In genomic region chr15:68228143-68228970, GRCh38 we compare ENCODE assay signal across 8 cellular contexts. TPM values are rescaled to one million over a fixed set of nuclear protein-coding genes. Genes with fewer than 3 reads are reported as not detected.
DNase-seq lines count a peak whose midpoint lies in the region; TF ChIP-seq lines count a peak whose summit lies in the region.

No MANE protein-coding gene starts in this region.

- CTCF ChIA-PET in BJ (lab: Yijun Ruan, JAX), result no interaction called here
- CTCF ChIA-PET in HEK293T (lab: Yijun Ruan, JAX), result interaction anchor here (0.6 kb wide), 1 partner anchor 200 kb away, joined by 3 read pairs; no protein-coding TSS in a partner anchor
- CTCF ChIA-PET in activated CD4-positive, alpha-beta memory T cell treated with anti-CD3 and anti-CD28 coated beads, Interleukin-2, amount 10 ng/mL, durations not matched to agents 7 days and 5 days (lab: Charles Lee), result interaction anchor here (1.0 kb wide), 1 partner anchor 49 kb away, joined by 4 read pairs; the partner anchor contains the start of gene FEM1B

- peak overlapping the region; percentile 74 to 85 (median 82) for H3K9ac ChIP-seq in skeletal muscle tissue (ENCODE audit: low read depth in 1 of 3, low read length in 3 of 3)

- WGBS in hepatocyte (ENCODE audit: low lambda C conversion rate, missing lambda C conversion rate), result 34% methylated on average over 25 of the region's 25 CpGs

- H3K9me3 Mint-ChIP-seq in activated CD4-positive, alpha-beta memory T cell treated with anti-CD3 and anti-CD28 coated beads, Interleukin-2, amount 10 ng/mL, durations not matched to agents 7 days and 5 days, result no peaks in the 10 kb centered on the region

- no peaks in the 10 kb centered on the region for H3K27me3 Mint-ChIP-seq in activated CD4-positive, alpha-beta memory T cell treated with anti-CD3 and anti-CD28 coated beads, Interleukin-2, amount 10 ng/mL, durations not matched to agents 7 days and 5 days

- H3K27ac ChIP-seq in hepatocyte, result peak overlapping the region; percentile 97
- H3K27ac ChIP-seq in skeletal muscle tissue (ENCODE audit: low read depth, low read length), result peak overlapping the region; percentile 70

- TF ChIP-seq CTCF in BJ (IDR thresholded peaks at IDR 0.05; ENCODE audit: insufficient read depth, low read depth, low read length), result no peak
- TF ChIP-seq CTCF in hepatocyte (IDR thresholded peaks at IDR 0.05; ENCODE audit: poor library complexity), result no peak

- H3K9me2 ChIP-seq in hepatocyte (replicated peaks; ENCODE audit: insufficient read depth), result no peaks in the 10 kb centered on the region

- H3K4me1 Mint-ChIP-seq in activated CD4-positive, alpha-beta memory T cell treated with anti-CD3 and anti-CD28 coated beads, Interleukin-2, amount 10 ng/mL, durations not matched to agents 7 days and 5 days, result peaks cover 41% of the 10 kb centered on the region

- H3K4me3 ChIP-seq in BJ (ENCODE audit: low read depth, low read length) (peak overlapping the region; percentile 82), hepatocyte (peak overlapping the region; percentile 97), skeletal muscle tissue (ENCODE audit: low read length in 3 of 3) (peak overlapping the region; percentile 75 to 85 (median 82))

- H3K4me2 ChIP-seq in hepatocyte, result peak overlapping the region; percentile 81

- H3K27ac Mint-ChIP-seq in activated CD4-positive, alpha-beta memory T cell treated with anti-CD3 and anti-CD28 coated beads, Interleukin-2, amount 10 ng/mL, durations not matched to agents 7 days and 5 days, result peak overlapping the region; percentile 74

- no peaks in the 10 kb centered on the region for H3K36me3 ChIP-seq in BJ (ENCODE audit: control insufficient read depth, insufficient read depth, low read length)
- no peaks in the 10 kb centered on the region for H3K36me3 ChIP-seq in hepatocyte (replicated peaks; ENCODE audit: insufficient read depth, low read depth)
- H3K36me3 ChIP-seq in skeletal muscle tissue (ENCODE audit: control insufficient read depth in 3 of 3, insufficient read depth in 3 of 3, low read length in 3 of 3), result no peaks in the 10 kb centered on the region

- H3K27me3 ChIP-seq in BJ (ENCODE audit: control insufficient read depth, insufficient read depth, low read length) (no peaks in the 10 kb centered on the region), hepatocyte (no peaks in the 10 kb centered on the region), skeletal muscle tissue (ENCODE audit: control insufficient read depth in 3 of 3, insufficient read depth in 3 of 3, low read length in 3 of 3) (no peaks in the 10 kb centered on the region)

- POLR2A ChIA-PET in BJ (lab: Charles Lee), result interaction anchor here (0.6 kb wide), 1 partner anchor 33 kb away, joined by 8 read pairs; no protein-coding TSS in a partner anchor
- POLR2A ChIA-PET in HEK293T (lab: Yijun Ruan, JAX), result interaction anchor here (0.9 to 3.2 kb wide), 9 partner anchors 10 to 388 kb away, joined by 3 to 14 read pairs (median 4); partner anchors contain the start of gene FEM1B
- POLR2A ChIA-PET in activated CD4-positive, alpha-beta memory T cell treated with anti-CD3 and anti-CD28 coated beads, Interleukin-2, amount 10 ng/mL, durations not matched to agents 7 days and 5 days (lab: Charles Lee), result interaction anchor here (1.2 to 5.4 kb wide), 8 partner anchors 10 to 388 kb away, joined by 3 to 95 read pairs (median 10); partner anchors contain the start of genes FEM1B and PIAS1

- DNase-seq in BJ (ENCODE audit: low read depth), result no peak
- DNase-seq in HEK293T (ENCODE audit: extremely low spot score), result peak; percentile 17
- no peak for DNase-seq in activated CD4-positive, alpha-beta memory T cell treated with anti-CD3 and anti-CD28 coated beads, Interleukin-2, amount 10 ng/mL, durations not matched to agents 7 days and 5 days
- no peak for DNase-seq in hepatocyte (ENCODE audit: low spot score)
- no peak for DNase-seq in occipital lobe (lab: John Stamatoyannopoulos, UW)
- no peak for DNase-seq in germinal center (ENCODE audit: low spot score)
- DNase-seq in HuH-7.5 (ENCODE audit: low spot score), result no peak

- H3K9me3 ChIP-seq in hepatocyte (ENCODE audit: low read depth) (no peaks in the 10 kb centered on the region), skeletal muscle tissue (ENCODE audit: control insufficient read depth in 3 of 3, low read length in 3 of 3) (no peaks in the 10 kb centered on the region)

- peaks cover 12% of the 10 kb centered on the region for H4K20me1 ChIP-seq in hepatocyte (ENCODE audit: insufficient read depth, poor library complexity, severe bottlenecking)

- H3K36me3 Mint-ChIP-seq in activated CD4-positive, alpha-beta memory T cell treated with anti-CD3 and anti-CD28 coated beads, Interleukin-2, amount 10 ng/mL, durations not matched to agents 7 days and 5 days (ENCODE audit: low read depth), result peaks cover 15% of the 10 kb centered on the region

- H2AFZ ChIP-seq in hepatocyte, result peak overlapping the region; percentile 85

- H3K79me2 ChIP-seq in hepatocyte, result peaks cover 56% of the 10 kb centered on the region

- H3K4me1 ChIP-seq in hepatocyte (ENCODE audit: insufficient read depth) (peaks cover 40% of the 10 kb centered on the region), skeletal muscle tissue (ENCODE audit: control insufficient read depth in 3 of 3, insufficient read depth in 3 of 3, low read length in 3 of 3) (peaks cover 18 to 20% (median 19%) of the 10 kb centered on the region in 3 donors)

- H3K4me3 Mint-ChIP-seq in activated CD4-positive, alpha-beta memory T cell treated with anti-CD3 and anti-CD28 coated beads, Interleukin-2, amount 10 ng/mL, durations not matched to agents 7 days and 5 days, result peak overlapping the region; percentile 93

TF ChIP-seq in HEK293T, 16 proteins besides CTCF, POLR2A, EP300 and RAD21:
- TF ChIP-seq HDGF (IDR thresholded peaks at IDR 0.05; ENCODE audit: borderline replicate concordance), result peak; percentile 78; the same call in 1 of the 2 replicates
- TF ChIP-seq ZNF384 (IDR thresholded peaks at IDR 0.05), result no peak
- TF ChIP-seq TARDBP (IDR thresholded peaks at IDR 0.05), result no peak
TF ChIP-seq in HEK293T: peak in this region for 1.

RNA-seq across cellular contexts. Expression of gene CLN6, which starts 1.2 kb away (rescaled TPM):
- polyA plus RNA-seq in BJ (2011; rRNA removed) (22.1 and 25.4 TPM in 2 replicates), hepatocyte (10.7 and 11.0 TPM in 2 replicates)
- polyA minus RNA-seq in BJ (2011; rRNA and poly(A)+ RNA removed), result 25.1 and 27.1 TPM in 2 replicates
- 10 to 100 TPM; 40.0 to 41.3 TPM for total RNA-seq in activated CD4-positive, alpha-beta memory T cell treated with anti-CD3 and anti-CD28 coated beads, Interleukin-2, amount 10 ng/mL, durations not matched to agents 7 days and 5 days
- total RNA-seq in hepatocyte (18.7 and 19.5 TPM in 2 replicates), skeletal muscle tissue (6.8 TPM), occipital lobe (7.6 TPM)

RNA-seq across cellular contexts. Expression of gene CALML4, which starts 23.2 kb away (rescaled TPM):
- polyA plus RNA-seq in BJ (2011; rRNA removed) (0.47 and 1.2 TPM in 2 replicates), hepatocyte (72.7 and 79.8 TPM in 2 replicates)
- 0.31 and 0.33 TPM in 2 replicates for polyA minus RNA-seq in BJ (2011; rRNA and poly(A)+ RNA removed)
- 10 to 100 TPM; 12.9 to 13.1 TPM for total RNA-seq in activated CD4-positive, alpha-beta memory T cell treated with anti-CD3 and anti-CD28 coated beads, Interleukin-2, amount 10 ng/mL, durations not matched to agents 7 days and 5 days
- total RNA-seq in hepatocyte (44.8 and 49.6 TPM in 2 replicates), skeletal muscle tissue (2.6 TPM), occipital lobe (2.2 TPM)

RNA-seq across cellular contexts. Expression of gene FEM1B, which starts 49.2 kb away (rescaled TPM):
- polyA plus RNA-seq in BJ (2011; rRNA removed), result 58.3 and 78.4 TPM in 2 replicates
- polyA minus RNA-seq in BJ (2011; rRNA and poly(A)+ RNA removed), result 126 and 127 TPM in 2 replicates
- total RNA-seq in activated CD4-positive, alpha-beta memory T cell treated with anti-CD3 and anti-CD28 coated beads, Interleukin-2, amount 10 ng/mL, durations not matched to agents 7 days and 5 days, result 10 to 100 TPM; 46.9 to 48.8 TPM
- 54.8 and 62.8 TPM in 2 replicates for total RNA-seq in hepatocyte
- 11.9 and 12.1 TPM in 2 replicates for polyA plus RNA-seq in hepatocyte
- 42.8 TPM for total RNA-seq in skeletal muscle tissue
- 188 TPM for total RNA-seq in occipital lobe
